16 cellular contexts compared by ENCODE assay signal in genomic region chr17:1712271-1712670, GRCh38. TPM values are rescaled to one million over a fixed set of nuclear protein-coding genes. Genes with fewer than 3 reads are reported as not detected.
A peak's percentile ranks its signal among the peaks of the same experiment; 100 is the strongest.
DNase-seq lines count a peak whose midpoint lies in the region; ATAC-seq and TF ChIP-seq lines count a peak whose summit lies in the region.
"Had no signal": no experiment of that assay in that cellular context is flagged by ENCODE, and none has a peak within 500 bp of the region (broad histone marks: within the 10 kb centered on the region; RNA-seq: fewer than 3 reads in every experiment).

No MANE protein-coding gene starts in this region.

- no peak overlapping the region for H3K27ac ChIP-seq in GM23338 (ENCODE audit: low read depth)
- H3K27ac ChIP-seq in brain microvascular endothelial cell = no peak overlapping the region
- peak overlapping the region; percentile 86 to 98 for H3K27ac ChIP-seq in tibial artery

- no peaks in the 10 kb centered on the region for H4K20me1 ChIP-seq in GM23338 (replicated peaks; ENCODE audit: insufficient read depth)

- H3K4me1 ChIP-seq in GM23338 (ENCODE audit: insufficient read depth) (peaks cover 13% of the 10 kb centered on the region), tibial artery (peaks cover 0 to 51% (median 47%) of the 10 kb centered on the region in 4 donors)

- H3K79me2 ChIP-seq in GM23338 (replicated peaks; ENCODE audit: insufficient read depth) = no peaks in the 10 kb centered on the region

- peaks cover 34% of the 10 kb centered on the region for H3K27me3 Mint-ChIP-seq in GM23338 (ENCODE audit: insufficient read depth, low read depth, poor library complexity)
- H3K27me3 Mint-ChIP-seq in natural killer cell (ENCODE audit: low read depth in 2 of 2) = peaks cover 7 to 11% of the 10 kb centered on the region in 2 donors

- in situ Hi-C loops in brain microvascular endothelial cell (cut with HindIII; ENCODE audit: low pct_ligation_motif_present, low sequenced_read_pairs) = loop anchor here (10.0 kb wide), 1 partner anchor 73 kb away; no protein-coding TSS in a partner anchor

- H3K36me3 ChIP-seq in GM23338 (ENCODE audit: insufficient read depth) (no peaks in the 10 kb centered on the region), brain microvascular endothelial cell (replicated peaks) (peaks cover 44% of the 10 kb centered on the region), tibial artery (peaks cover 16 to 38% (median 24%) of the 10 kb centered on the region in 3 donors)

- H3K9me3 Mint-ChIP-seq in GM23338 (no peaks in the 10 kb centered on the region), natural killer cell (no peaks in the 10 kb centered on the region)
- H3K9me3 Mint-ChIP-seq: T-cell had no signal

- H3K36me3 Mint-ChIP-seq in GM23338 (ENCODE audit: low read depth) = peaks cover 14% of the 10 kb centered on the region; the same call in 2 of the 3 replicates
- H3K36me3 Mint-ChIP-seq in natural killer cell = peaks cover 8% of the 10 kb centered on the region

- no peak overlapping the region for H3K4me2 ChIP-seq in GM23338

- intact Hi-C loops in natural killer cell (cut with micrococcal nuclease) (loop anchor here (10.0 kb wide), 1 partner anchor 323 kb away; the partner anchor contains the start of gene DPH1), tibial artery (cut with DNase I; ENCODE audit: low total_unique reads) (loop anchor here (5.0 to 10.0 kb wide), 2 partner anchors 40 to 323 kb away; partner anchors contain the start of gene DPH1)

- H3K4me1 Mint-ChIP-seq in GM23338 (peaks cover 31% of the 10 kb centered on the region), natural killer cell (peaks cover 21 to 46% of the 10 kb centered on the region in 2 donors)

- TF ChIP-seq CTCF in GM23338 (conservative IDR thresholded peaks at IDR 0.05; ENCODE audit: low read depth in 2 of 2) (no peak), brain microvascular endothelial cell (IDR thresholded peaks at IDR 0.05; ENCODE audit: low read depth, low read length, missing control alignments) (no peak), natural killer cell (IDR thresholded peaks at IDR 0.05) (no peak), tibial artery (IDR thresholded peaks at IDR 0.05) (no peak)

- H3K4me3 Mint-ChIP-seq in GM23338 = peak overlapping the region; percentile 36; the same call in 1 of the 3 replicates
- H3K4me3 Mint-ChIP-seq in natural killer cell = peak overlapping the region; percentile 77

- H3K27me3 ChIP-seq in GM23338 (ENCODE audit: insufficient read depth) = peaks cover 7% of the 10 kb centered on the region; the same call in 1 of the 2 replicates
- no peaks in the 10 kb centered on the region for H3K27me3 ChIP-seq in brain microvascular endothelial cell (replicated peaks)
- no peaks in the 10 kb centered on the region for H3K27me3 ChIP-seq in tibial artery
- H3K27me3 ChIP-seq: adrenal gland had no signal

- H2AFZ ChIP-seq in GM23338 = no peak overlapping the region

- H3K9me2 ChIP-seq in GM23338 (ENCODE audit: insufficient read depth) = no peaks in the 10 kb centered on the region

- H3K4me3 ChIP-seq in GM23338 (no peak overlapping the region), brain microvascular endothelial cell (ENCODE audit: low read depth, low read length) (peak overlapping the region; percentile 75), tibial artery (peak overlapping the region in 1 of 2 donors; percentile 14)
- H3K4me3 ChIP-seq: adrenal gland had no signal

- ATAC-seq in GM23338 (no peak), natural killer cell (no peak), GM21360 (IDR thresholded peaks at IDR 0.05; ENCODE audit: unreplicated experiment) (no peak)
- ATAC-seq: T-cell had no signal

- no peak for DNase-seq in GM23338 (ENCODE audit: low spot score)
- DNase-seq in brain microvascular endothelial cell = no peak
- DNase-seq in natural killer cell = no peak
- DNase-seq in tibial artery = no peak
- DNase-seq in EL = no peak
- DNase-seq in T-helper 1 cell = no peak
- DNase-seq: activated CD4-positive, alpha-beta T cell treated with anti-CD3 and anti-CD28 coated beads for 1 hour; COR-L47; cortex of kidney; GOT3; KG1; NCI-H1436; NCI-H446 treated with DMSO at 0.1 percent for 48 hours; T-cell had no signal

- H3F3A ChIP-seq in GM23338 (replicated peaks; ENCODE audit: low read depth) = no peaks in the 10 kb centered on the region; the same call in 1 of the 2 replicates

- H3K27ac Mint-ChIP-seq in GM23338 (no peak overlapping the region), natural killer cell (no peak overlapping the region)

- H3K9me3 ChIP-seq in tibial artery = no peaks in the 10 kb centered on the region
- H3K9me3 ChIP-seq: adrenal gland had no signal

TF ChIP-seq in GM23338, 12 proteins besides CTCF, POLR2A, EP300 and RAD21 (continues in another document):
- no peak for TF ChIP-seq JUNB (IDR thresholded peaks at IDR 0.05; ENCODE audit: unreplicated experiment)
- TF ChIP-seq REST (IDR thresholded peaks at IDR 0.05; ENCODE audit: unreplicated experiment) = no peak
- TF ChIP-seq NANOG (IDR thresholded peaks at IDR 0.05; ENCODE audit: borderline replicate concordance) = no peak
- no peak for TF ChIP-seq EZH2phosphoT487 (IDR thresholded peaks at IDR 0.05; ENCODE audit: unreplicated experiment)
- TF ChIP-seq CREB1 (CRISPR knock-in tag; IDR thresholded peaks at IDR 0.05; ENCODE audit: low read depth) = no peak
- TF ChIP-seq EZH2 (IDR thresholded peaks at IDR 0.05; ENCODE audit: low read depth, unreplicated experiment) = no peak

RNA-seq across cellular contexts. Expression of gene TLCD2, which starts 2.1 kb away (rescaled TPM):
- 0.58 and 1.4 TPM in 2 replicates for total RNA-seq in GM23338 (2014; rRNA removed; shearing (Covaris generic))
- polyA plus RNA-seq in GM23338 (2016; fragmentation: Nextera tagmentation; extraction: Ambion mirVana) = 0.64 and 0.70 TPM in 2 replicates
- under 1 TPM; 0.18 to 0.28 (median 0.28) TPM for total RNA-seq in natural killer cell

RNA-seq across cellular contexts. Expression of gene WDR81, which starts 12.2 kb away (rescaled TPM):
- 14.5 and 17.6 TPM in 2 replicates for total RNA-seq in GM23338 (2014; rRNA removed; shearing (Covaris generic))
- polyA plus RNA-seq in GM23338 (2016; fragmentation: Nextera tagmentation; extraction: Ambion mirVana) = 3.5 and 3.7 TPM in 2 replicates
- 10 to 100 TPM; 40.8 to 54.2 (median 46.2) TPM for total RNA-seq in natural killer cell

RNA-seq across cellular contexts. Expression of gene PRPF8, which starts 27.6 kb away (rescaled TPM):
- total RNA-seq in GM23338 (2014; rRNA removed; shearing (Covaris generic)) = 231 and 246 TPM in 2 replicates
- 175 and 178 TPM in 2 replicates for polyA plus RNA-seq in GM23338 (2016; fragmentation: Nextera tagmentation; extraction: Ambion mirVana)
- total RNA-seq in natural killer cell = 100 to 1,000 TPM; 475 to 508 (median 480) TPM

RNA-seq across cellular contexts. Expression of gene SERPINF2, which starts 30.4 kb away (rescaled TPM):
- total RNA-seq in GM23338 (2014; rRNA removed; shearing (Covaris generic)) = 0.47 and 0.66 TPM in 2 replicates
- 1.2 and 1.5 TPM in 2 replicates for polyA plus RNA-seq in GM23338 (2016; fragmentation: Nextera tagmentation; extraction: Ambion mirVana)
- total RNA-seq in natural killer cell = under 1 TPM; 0.47 to 0.84 (median 0.48) TPM

RNA-seq across cellular contexts. Expression of gene SERPINF1, which starts 49.6 kb away (rescaled TPM):
- 40.7 and 41.4 TPM in 2 replicates for total RNA-seq in GM23338 (2014; rRNA removed; shearing (Covaris generic))
- polyA plus RNA-seq in GM23338 (2016; fragmentation: Nextera tagmentation; extraction: Ambion mirVana) = 22.1 and 24.4 TPM in 2 replicates
- total RNA-seq in natural killer cell = 1 to 10 TPM in 2 of 3 donors, not detected in 1; 1.0 to 2.1 TPM

Comparison
In these comparisons a context has a peak if more than half of its experiments do, and no peak if none do; other contexts are left out.
1. H3K27ac ChIP-seq: peak in tibial artery (2 of 2); none in GM23338 (single experiment) and brain microvascular endothelial cell (single experiment).